In the genomic region with DNA sequence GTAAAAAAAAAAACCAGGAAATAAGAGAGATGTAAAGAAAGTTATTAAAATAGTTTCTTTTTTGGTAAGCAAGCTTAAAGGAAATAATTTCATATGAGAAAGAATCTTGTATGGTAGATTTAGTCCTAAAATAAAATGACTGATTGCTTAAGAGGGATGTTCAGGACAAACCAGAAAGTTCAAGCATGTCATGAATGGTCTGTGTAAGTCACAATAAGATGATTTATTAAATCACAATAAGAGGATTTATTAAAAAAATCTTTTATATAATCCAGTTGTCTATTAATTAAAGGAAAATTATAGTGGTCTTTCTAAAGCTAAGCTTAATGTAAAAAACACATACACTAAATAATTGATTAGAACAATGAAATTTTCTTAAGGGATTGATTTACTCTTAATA, we compare ENCODE assay signal across 1 cellular context.
TF ChIP-seq lines count a peak whose summit lies in the region.

No MANE protein-coding gene starts in this region.

TF ChIP-seq in HepG2, 621 proteins besides CTCF, POLR2A, EP300 and RAD21 (continued from another document):
- TF ChIP-seq ZFP36 (IDR thresholded peaks at IDR 0.05; ENCODE audit: borderline replicate concordance, low read depth, low read length, partially characterized antibody) (peak; percentile 42), NR3C1 (CRISPR knock-in tag; IDR thresholded peaks at IDR 0.05) (no peak), ATRX (CRISPR knock-in tag; IDR thresholded peaks at IDR 0.05; ENCODE audit: borderline replicate concordance) (no peak)
